ENCODE assay signal across 1 cellular context in the genomic region with DNA sequence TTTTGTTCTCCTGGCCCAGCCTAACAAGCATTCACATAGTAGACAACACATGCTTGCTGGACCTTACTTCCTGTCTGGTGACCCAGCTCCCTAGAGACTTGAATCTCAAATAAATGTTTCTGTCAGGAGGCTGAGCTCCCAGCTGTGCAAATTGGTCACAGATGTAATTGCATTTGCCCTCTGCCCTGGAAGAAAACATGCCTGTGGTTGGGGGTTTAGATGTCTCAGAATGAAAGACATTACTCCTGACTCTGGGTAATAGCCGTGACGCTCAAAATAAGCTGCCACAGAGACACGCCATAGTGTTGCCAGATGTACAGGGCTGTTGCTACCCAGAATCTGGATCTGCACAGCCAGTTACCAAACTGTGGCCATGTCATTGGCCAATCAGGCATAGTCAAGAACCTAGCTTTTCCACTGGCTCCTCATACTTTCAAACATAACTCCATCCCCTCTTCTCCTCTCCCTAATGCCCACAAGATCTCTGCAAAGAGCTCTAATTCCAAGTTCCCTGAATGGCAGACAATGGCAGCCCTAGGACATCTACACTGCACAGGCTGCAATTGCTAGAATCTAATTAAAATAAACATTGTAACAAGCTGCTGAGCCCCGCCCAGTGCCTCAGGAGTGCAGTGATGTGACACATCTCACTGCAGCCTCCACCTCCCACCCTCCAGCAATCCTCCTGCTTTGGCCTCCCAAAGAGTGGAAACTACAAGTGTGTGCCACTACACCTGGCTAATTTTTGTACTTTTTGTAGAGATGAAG.
TF ChIP-seq lines count a peak whose summit lies in the region.

No MANE protein-coding gene starts in this region.

TF ChIP-seq in HepG2, 621 proteins besides CTCF, POLR2A, EP300 and RAD21 (continued from another document):
- TF ChIP-seq, protein P1, sequence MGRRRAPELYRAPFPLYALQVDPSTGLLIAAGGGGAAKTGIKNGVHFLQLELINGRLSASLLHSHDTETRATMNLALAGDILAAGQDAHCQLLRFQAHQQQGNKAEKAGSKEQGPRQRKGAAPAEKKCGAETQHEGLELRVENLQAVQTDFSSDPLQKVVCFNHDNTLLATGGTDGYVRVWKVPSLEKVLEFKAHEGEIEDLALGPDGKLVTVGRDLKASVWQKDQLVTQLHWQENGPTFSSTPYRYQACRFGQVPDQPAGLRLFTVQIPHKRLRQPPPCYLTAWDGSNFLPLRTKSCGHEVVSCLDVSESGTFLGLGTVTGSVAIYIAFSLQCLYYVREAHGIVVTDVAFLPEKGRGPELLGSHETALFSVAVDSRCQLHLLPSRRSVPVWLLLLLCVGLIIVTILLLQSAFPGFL (CRISPR knock-in tag; IDR thresholded peaks at IDR 0.05) = no peak
- TF ChIP-seq IKZF4 (CRISPR knock-in tag; IDR thresholded peaks at IDR 0.05; ENCODE audit: borderline replicate concordance, low read depth, not compliant biosample characterization) (no peak), ZNF839 (CRISPR knock-in tag; IDR thresholded peaks at IDR 0.05; ENCODE audit: borderline replicate concordance) (no peak), ZNF17 (CRISPR knock-in tag; IDR thresholded peaks at IDR 0.05) (no peak), NR2C2 (CRISPR knock-in tag; IDR thresholded peaks at IDR 0.05; ENCODE audit: borderline replicate concordance) (no peak), ELF3 (CRISPR knock-in tag; IDR thresholded peaks at IDR 0.05) (no peak), SSRP1 (CRISPR knock-in tag; IDR thresholded peaks at IDR 0.05) (no peak), HNF4A (CRISPR knock-in tag; IDR thresholded peaks at IDR 0.05) (no peak), ZNF296 (CRISPR knock-in tag; conservative IDR thresholded peaks at IDR 0.05) (no peak), NPAS2 (CRISPR knock-in tag; IDR thresholded peaks at IDR 0.05; ENCODE audit: borderline replicate concordance) (no peak), ZFP1 (CRISPR knock-in tag; IDR thresholded peaks at IDR 0.05) (no peak), PITX1 (CRISPR knock-in tag; IDR thresholded peaks at IDR 0.05) (no peak)
- TF ChIP-seq, protein P2, sequence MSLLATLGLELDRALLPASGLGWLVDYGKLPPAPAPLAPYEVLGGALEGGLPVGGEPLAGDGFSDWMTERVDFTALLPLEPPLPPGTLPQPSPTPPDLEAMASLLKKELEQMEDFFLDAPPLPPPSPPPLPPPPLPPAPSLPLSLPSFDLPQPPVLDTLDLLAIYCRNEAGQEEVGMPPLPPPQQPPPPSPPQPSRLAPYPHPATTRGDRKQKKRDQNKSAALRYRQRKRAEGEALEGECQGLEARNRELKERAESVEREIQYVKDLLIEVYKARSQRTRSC (CRISPR knock-in tag; IDR thresholded peaks at IDR 0.05; ENCODE audit: low read depth) = no peak
